Comparison of ENCODE assay signal across 12 cellular contexts in genomic region chr6:52394251-52394666, GRCh38. TPM values are rescaled to one million over a fixed set of nuclear protein-coding genes. Genes with fewer than 3 reads are reported as not detected.
DNase-seq lines count a peak whose midpoint lies in the region; ATAC-seq, FAIRE-seq and TF ChIP-seq lines count a peak whose summit lies in the region.
"Had no signal": no experiment of that assay in that cellular context is flagged by ENCODE, and none has a peak within 500 bp of the region (broad histone marks: within the 10 kb centered on the region; RNA-seq: fewer than 3 reads in every experiment).

No MANE protein-coding gene starts in this region.

- no peaks in the 10 kb centered on the region for H3K27me3 ChIP-seq in WERI-Rb-1 (ENCODE audit: insufficient read depth, low read depth, severe bottlenecking)
- H3K27me3 ChIP-seq: right lobe of liver had no signal

- no peak for TF ChIP-seq CTCF in WERI-Rb-1 (IDR thresholded peaks at IDR 0.05; ENCODE audit: low read depth, low read length)
- TF ChIP-seq CTCF in GM13977 (IDR thresholded peaks at IDR 0.05; ENCODE audit: extremely low read depth, insufficient read depth, missing control alignments), result no peak

- intact Hi-C loops in activated T-helper 1 cell treated with anti-CD3 and anti-CD28 coated beads, Interleukin-12 subunit alpha, Interleukin-12 subunit beta, Interleukin-2, Interleukin-4 antibody, amounts not matched to agents 30 ng/mL and 10 ng/mL and 1 ng/mL, durations not matched to agents 14 hours and 24 hours and 36 hours (cut with micrococcal nuclease), result loop anchor here (1.0 to 10.0 kb wide), 8 partner anchors 17 to 941 kb away; partner anchors contain the start of genes EFHC1, MCM3 and PAQR8

- no peaks in the 10 kb centered on the region for H3K36me3 ChIP-seq in WERI-Rb-1
- H3K36me3 ChIP-seq: right lobe of liver had no signal

- no peak overlapping the region for H3K4me3 ChIP-seq in WERI-Rb-1 (ENCODE audit: low read depth, low read length)
- H3K4me3 ChIP-seq: right lobe of liver had no signal

- H3K36me3 Mint-ChIP-seq in activated T-helper 1 cell treated with anti-CD3 and anti-CD28 coated beads, Interleukin-12 subunit alpha, Interleukin-12 subunit beta, Interleukin-2, Interleukin-4 antibody, amounts not matched to agents 30 ng/mL and 10 ng/mL and 1 ng/mL, durations not matched to agents 14 hours and 24 hours and 36 hours (ENCODE audit: low read depth), result no peaks in the 10 kb centered on the region

- no peak overlapping the region for H3K27ac ChIP-seq in WERI-Rb-1
- H3K27ac ChIP-seq: right lobe of liver had no signal

- ATAC-seq in GM19463 (IDR thresholded peaks at IDR 0.05; ENCODE audit: unreplicated experiment), result peak; percentile 39
- peak; percentile 46 for ATAC-seq in HG03064 (IDR thresholded peaks at IDR 0.05; ENCODE audit: low read depth, unreplicated experiment)
- ATAC-seq: right lobe of liver had no signal

- peak overlapping the region; percentile 41 for H3K27ac Mint-ChIP-seq in activated T-helper 1 cell treated with anti-CD3 and anti-CD28 coated beads, Interleukin-12 subunit alpha, Interleukin-12 subunit beta, Interleukin-2, Interleukin-4 antibody, amounts not matched to agents 30 ng/mL and 10 ng/mL and 1 ng/mL, durations not matched to agents 14 hours and 24 hours and 36 hours
- H3K27ac Mint-ChIP-seq: dendritic cell treated with granulocyte-macrophage colony-stimulating factor and Interleukin-4, amounts not matched to agents 40 ng/mL and 50 ng/mL, for 4 days had no signal

- H3K27me3 Mint-ChIP-seq in activated T-helper 1 cell treated with anti-CD3 and anti-CD28 coated beads, Interleukin-12 subunit alpha, Interleukin-12 subunit beta, Interleukin-2, Interleukin-4 antibody, amounts not matched to agents 30 ng/mL and 10 ng/mL and 1 ng/mL, durations not matched to agents 14 hours and 24 hours and 36 hours (ENCODE audit: insufficient read depth), result peaks cover 9% of the 10 kb centered on the region

- H3K4me3 Mint-ChIP-seq in activated T-helper 1 cell treated with anti-CD3 and anti-CD28 coated beads, Interleukin-12 subunit alpha, Interleukin-12 subunit beta, Interleukin-2, Interleukin-4 antibody, amounts not matched to agents 30 ng/mL and 10 ng/mL and 1 ng/mL, durations not matched to agents 14 hours and 24 hours and 36 hours, result peak overlapping the region; percentile 32
- H3K4me3 Mint-ChIP-seq: dendritic cell treated with granulocyte-macrophage colony-stimulating factor and Interleukin-4, amounts not matched to agents 40 ng/mL and 50 ng/mL, for 4 days had no signal

- H3K9me3 ChIP-seq in WERI-Rb-1 (ENCODE audit: severe bottlenecking), result no peaks in the 10 kb centered on the region
- H3K9me3 ChIP-seq: right lobe of liver had no signal

- H3K4me1 Mint-ChIP-seq in activated T-helper 1 cell treated with anti-CD3 and anti-CD28 coated beads, Interleukin-12 subunit alpha, Interleukin-12 subunit beta, Interleukin-2, Interleukin-4 antibody, amounts not matched to agents 30 ng/mL and 10 ng/mL and 1 ng/mL, durations not matched to agents 14 hours and 24 hours and 36 hours (ENCODE audit: low read depth), result peaks cover 84% of the 10 kb centered on the region

- H3K9me3 Mint-ChIP-seq in activated T-helper 1 cell treated with anti-CD3 and anti-CD28 coated beads, Interleukin-12 subunit alpha, Interleukin-12 subunit beta, Interleukin-2, Interleukin-4 antibody, amounts not matched to agents 30 ng/mL and 10 ng/mL and 1 ng/mL, durations not matched to agents 14 hours and 24 hours and 36 hours, result no peaks in the 10 kb centered on the region
- H3K9me3 Mint-ChIP-seq: dendritic cell treated with granulocyte-macrophage colony-stimulating factor and Interleukin-4, amounts not matched to agents 40 ng/mL and 50 ng/mL, for 4 days had no signal

- TF ChIP-seq POLR2A in GM12892 (IDR thresholded peaks at IDR 0.05; ENCODE audit: low read depth, low read length), result no peak

- no peak for DNase-seq in GM12892 (ENCODE audit: insufficient read length)
- DNase-seq in activated T-helper 1 cell treated with anti-CD3 and anti-CD28 coated beads, Interleukin-12 subunit alpha, Interleukin-12 subunit beta, Interleukin-2, Interleukin-4 antibody, amounts not matched to agents 30 ng/mL and 10 ng/mL and 1 ng/mL, durations not matched to agents 14 hours and 24 hours and 36 hours (ENCODE audit: low spot score), result no peak
- no peak for DNase-seq in WERI-Rb-1
- no peak for DNase-seq in frontal cortex (ENCODE audit: low spot score in 2 of 2)
- DNase-seq in NCI-H187 (lab: John Stamatoyannopoulos, UW), result no peak
- no peak for DNase-seq in GM13977 (ENCODE audit: low spot score)
- DNase-seq: NK-92 treated with Interleukin-12 subunit alpha and Interleukin-12 subunit beta, amount 100 ng/mL, for 24 hours; right lobe of liver had no signal

- in situ Hi-C loops in GM13977 (cut with MboI; ENCODE audit: low pct_unique_long_range_greater_than_20kb, low sequenced_read_pairs, unreplicated experiment), result loop anchor here (5.0 to 10.0 kb wide), 2 partner anchors 37 to 229 kb away; no protein-coding TSS in a partner anchor

- peak; percentile 88 for FAIRE-seq in GM12892 (lab: Jason Lieb, UNC)
- FAIRE-seq in frontal cortex (lab: Jason Lieb, UNC), result no peak
- FAIRE-seq: D721Med had no signal

RNA-seq across cellular contexts. Expression of gene EFHC1, which starts 25.9 kb away (rescaled TPM):
- polyA plus RNA-seq in GM12892 (2012; ENCODE audit: missing spikeins), result 8.7 TPM
- total RNA-seq in activated T-helper 1 cell treated with anti-CD3 and anti-CD28 coated beads, Interleukin-12 subunit alpha, Interleukin-12 subunit beta, Interleukin-2, Interleukin-4 antibody, amounts not matched to agents 30 ng/mL and 10 ng/mL and 1 ng/mL, durations not matched to agents 14 hours and 24 hours and 36 hours, result 0.70 and 1.3 TPM in 2 replicates
- 22.4 TPM for total RNA-seq in frontal cortex

RNA-seq across cellular contexts. Expression of gene PAQR8, which starts 32.3 kb away (rescaled TPM):
- 11.2 TPM for polyA plus RNA-seq in GM12892 (2012; ENCODE audit: missing spikeins)
- 2.5 and 2.8 TPM in 2 replicates for total RNA-seq in activated T-helper 1 cell treated with anti-CD3 and anti-CD28 coated beads, Interleukin-12 subunit alpha, Interleukin-12 subunit beta, Interleukin-2, Interleukin-4 antibody, amounts not matched to agents 30 ng/mL and 10 ng/mL and 1 ng/mL, durations not matched to agents 14 hours and 24 hours and 36 hours
- 12.6 TPM for total RNA-seq in frontal cortex

Comparison
In these comparisons a context has a peak if more than half of its experiments do, and no peak if none do; other contexts are left out.
1. RNA of gene EFHC1, which starts 25.9 kb away (total RNA-seq): 22.4 TPM in frontal cortex (single experiment); 0.70 to 1.3 TPM in activated T-helper 1 cell treated with anti-CD3 and anti-CD28 coated beads, Interleukin-12 subunit alpha, Interleukin-12 subunit beta, Interleukin-2, Interleukin-4 antibody, amounts not matched to agents 30 ng/mL and 10 ng/mL and 1 ng/mL, durations not matched to agents 14 hours and 24 hours and 36 hours; every median in the first group is over 10 times any median in the second.